Comparison of ENCODE assay signal across 1 cellular context in genomic region chr7:138097064-138097741, GRCh38.
TF ChIP-seq lines count a peak whose summit lies in the region.

No MANE protein-coding gene starts in this region.

TF ChIP-seq in WTC11, 78 proteins besides CTCF, POLR2A, EP300 and RAD21 (continued from another document):
- no peak for TF ChIP-seq AR (CRISPR knock-in tag; IDR thresholded peaks at IDR 0.05)
- no peak for TF ChIP-seq IRF1 (CRISPR knock-in tag; IDR thresholded peaks at IDR 0.05)
- no peak for TF ChIP-seq ZNF512 (CRISPR knock-in tag; IDR thresholded peaks at IDR 0.05; ENCODE audit: borderline replicate concordance)
